ENCODE assay signal across 8 cellular contexts in genomic region chr6:30571085-30572077, GRCh38.
DNase-seq lines count a peak whose midpoint lies in the region; ATAC-seq lines count a peak whose summit lies in the region.

ABCF1 (plus strand) TSS chr6:30571442; CDS start chr6:30571488, 46 bp downstream.

- H3K27me3 ChIP-seq in BLaER1 treated with 17β-estradiol and CSF1 and Interleukin-3, amounts not matched to agents 10 nM and 100 nM: no peaks in the 10 kb centered on the region

- H3K9ac ChIP-seq in BLaER1 treated with 17β-estradiol and CSF1 and Interleukin-3, amounts not matched to agents 10 nM and 100 nM: peak within 1 kb of the TSS; percentile 83 to 95 (median 91)

- peaks cover 41 to 49% (median 48%) of the 10 kb centered on the region in 11 experiments; a peak in 20 of 22 replicates for H4K20me1 ChIP-seq in BLaER1 treated with 17β-estradiol and CSF1 and Interleukin-3, amounts not matched to agents 10 nM and 100 nM

- peak within 1 kb of the TSS; percentile 83 to 96 (median 93) for H3K27ac ChIP-seq in BLaER1 treated with 17β-estradiol and CSF1 and Interleukin-3, amounts not matched to agents 10 nM and 100 nM

- ATAC-seq in GM19351 (IDR thresholded peaks at IDR 0.05; ENCODE audit: unreplicated experiment) (peak; percentile 92), HG03521 (IDR thresholded peaks at IDR 0.05; ENCODE audit: unreplicated experiment) (peak; percentile 95)

- DNase-seq in NCI-H748 (lab: John Stamatoyannopoulos, UW; ENCODE audit: unreplicated experiment): peak; percentile 98
- DNase-seq in activated CD4-positive, alpha-beta T cell treated with anti-CD3 and anti-CD28 coated beads, Interleukin-2, amount 50 U/mL, for 1 hour: peak; percentile 100
- DNase-seq in cortex of kidney (lab: John Stamatoyannopoulos, UW): peak; percentile 97
- DNase-seq in left kidney (ENCODE audit: low read depth, low spot score): peak; percentile 99
- peak; percentile 99 to 100 for DNase-seq in stimulated activated CD4-positive, alpha-beta T cell treated with anti-CD3 and anti-CD28 coated beads, Interleukin-2, amount 100 ng/mL, for 24 hours

- H3K4me2 ChIP-seq in BLaER1 treated with 17β-estradiol and CSF1 and Interleukin-3, amounts not matched to agents 10 nM and 100 nM: peak within 1 kb of the TSS; percentile 91 to 97 (median 95)

- peak within 1 kb of the TSS; percentile 69 to 86 (median 78) for H3K4me3 ChIP-seq in BLaER1 treated with 17β-estradiol and CSF1 and Interleukin-3, amounts not matched to agents 10 nM and 100 nM

- peaks cover 1 to 41% (median 35%) of the 10 kb centered on the region in 11 experiments for H3K36me3 ChIP-seq in BLaER1 treated with 17β-estradiol and CSF1 and Interleukin-3, amounts not matched to agents 10 nM and 100 nM

- H3K9me3 ChIP-seq in BLaER1 treated with 17β-estradiol and CSF1 and Interleukin-3, amounts not matched to agents 10 nM and 100 nM (replicated peaks in 1 of 11): no peaks in the 10 kb centered on the region

- peaks cover 40 to 58% (median 44%) of the 10 kb centered on the region in 10 experiments for H3K4me1 ChIP-seq in BLaER1 treated with 17β-estradiol and CSF1 and Interleukin-3, amounts not matched to agents 10 nM and 100 nM

Comparison
In these comparisons a context has a peak if more than half of its experiments do, and no peak if none do; other contexts are left out.
1. Peak in every context shown above with its lines: DNase-seq, ATAC-seq, H3K4me3 ChIP-seq and H3K27ac ChIP-seq.